8 cellular contexts compared by ENCODE assay signal in genomic region chr3:129936757-129937156, GRCh38. TPM values are rescaled to one million over a fixed set of nuclear protein-coding genes. Genes with fewer than 3 reads are reported as not detected.
DNase-seq lines count a peak whose midpoint lies in the region; ATAC-seq and TF ChIP-seq lines count a peak whose summit lies in the region.

No MANE protein-coding gene starts in this region.

- no peaks in the 10 kb centered on the region for H3K9me3 Mint-ChIP-seq in WTC11

- H3K4me1 ChIP-seq in fibroblast of lung (ENCODE audit: control insufficient read depth, extremely low read depth, insufficient read depth, low read length) = peaks cover 2% of the 10 kb centered on the region

- ATAC-seq in WTC11 (no peak), GM21737 (IDR thresholded peaks at IDR 0.05; ENCODE audit: unreplicated experiment) (no peak), GM18861 (IDR thresholded peaks at IDR 0.05; ENCODE audit: unreplicated experiment) (no peak)

- H3K9me3 ChIP-seq in MG63 (no peaks in the 10 kb centered on the region), fibroblast of lung (ENCODE audit: control insufficient read depth, insufficient read depth, low read depth, low read length) (no peaks in the 10 kb centered on the region)

- no peak overlapping the region for H3K4me3 Mint-ChIP-seq in WTC11

- DNase-seq in COLO668 (lab: John Stamatoyannopoulos, UW; ENCODE audit: unreplicated experiment) (peak; percentile 3), MG63 (peak; percentile 75), WTC11 (ENCODE audit: low spot score) (no peak), fibroblast of lung (ENCODE audit: low read depth in 2 of 2) (peak; percentile 50 to 92), non-pigmented ciliary epithelial cell (ENCODE audit: low read depth) (peak; percentile 32), 8988T (no peak)

- POLR2A ChIA-PET in WTC11 (lab: Charles Lee) = no interaction called here

- H3K36me3 ChIP-seq in MG63 = no peaks in the 10 kb centered on the region
- no peaks in the 10 kb centered on the region for H3K36me3 ChIP-seq in fibroblast of lung (ENCODE audit: control insufficient read depth, insufficient read depth, low read length)

- H3K79me2 ChIP-seq in fibroblast of lung (ENCODE audit: control insufficient read depth, insufficient read depth, low read length) = no peaks in the 10 kb centered on the region

- peak overlapping the region; percentile 44 for H2AFZ ChIP-seq in fibroblast of lung (ENCODE audit: low read length)

- H3K27me3 Mint-ChIP-seq in WTC11 (ENCODE audit: low read depth) = peaks cover 8% of the 10 kb centered on the region

- H3K36me3 Mint-ChIP-seq in WTC11 = no peaks in the 10 kb centered on the region

- no peaks in the 10 kb centered on the region for H4K20me1 ChIP-seq in fibroblast of lung (ENCODE audit: control insufficient read depth, extremely low read depth, insufficient read depth, low read length)

- TF ChIP-seq CTCF in WTC11 (IDR thresholded peaks at IDR 0.05) (no peak), fibroblast of lung (conservative IDR thresholded peaks at IDR 0.05 in 1 of 2, IDR thresholded peaks at IDR 0.05 in 1 of 2; ENCODE audit: low read depth in 1 of 2, low read length in 2 of 2) (no peak)

- H3K4me3 ChIP-seq in MG63 = peak overlapping the region; percentile 42
- H3K4me3 ChIP-seq in fibroblast of lung (replicated peaks in 1 of 4; ENCODE audit: control extremely low read depth in 1 of 4, insufficient read depth in 1 of 4, low read depth in 3 of 4, low read length in 4 of 4) = peak overlapping the region in 3 of 4 experiments; percentile 20 to 32 (median 31)

- no peak overlapping the region for H3K9ac ChIP-seq in fibroblast of lung (ENCODE audit: insufficient read depth, low read length)

- no peak overlapping the region for H3K27ac Mint-ChIP-seq in WTC11

- CTCF ChIA-PET in WTC11 (lab: Charles Lee) = no interaction called here

- H3K4me1 Mint-ChIP-seq in WTC11 = peaks cover 11% of the 10 kb centered on the region

- no peak overlapping the region for H3K27ac ChIP-seq in fibroblast of lung (ENCODE audit: insufficient read depth, low read length)

- no peaks in the 10 kb centered on the region for H3K27me3 ChIP-seq in MG63
- no peaks in the 10 kb centered on the region for H3K27me3 ChIP-seq in fibroblast of lung (ENCODE audit: control insufficient read depth, insufficient read depth, low read length)

- peak overlapping the region; percentile 40 for H3K4me2 ChIP-seq in fibroblast of lung (ENCODE audit: extremely low read depth, insufficient read depth, low read length)

TF ChIP-seq in WTC11, 78 proteins besides CTCF, POLR2A, EP300 and RAD21:
- 0 out of 2 replicates have a peak, but pooled peaks have one; percentile 25 for TF ChIP-seq GABPB1 (CRISPR knock-in tag; IDR thresholded peaks at IDR 0.05)
- TF ChIP-seq SMAD4 (CRISPR knock-in tag; IDR thresholded peaks at IDR 0.05) = no peak
- TF ChIP-seq ZMAT4 (CRISPR knock-in tag; IDR thresholded peaks at IDR 0.05) = no peak
- peak; percentile 28; the same call in 1 of the 2 replicates for TF ChIP-seq NFYB (CRISPR knock-in tag; conservative IDR thresholded peaks at IDR 0.05; ENCODE audit: low read depth)
- no peak for TF ChIP-seq USF2 (CRISPR knock-in tag; IDR thresholded peaks at IDR 0.05)

RNA-seq across cellular contexts. Expression of gene TRH, which starts 37.8 kb away (rescaled TPM):
- total RNA-seq in MG63 (2014; rRNA removed; shearing (Covaris generic); ENCODE audit: low replicate concordance) = not detected in 2 replicates
- total RNA-seq in WTC11 (2021) (0.16 to 0.27 TPM (median 0.22 TPM) in 3 replicates), fibroblast of lung (not detected in 2 replicates)
- not detected in 2 replicates for polyA plus RNA-seq in fibroblast of lung
- not detected in 2 replicates for polyA plus RNA-seq in fibroblast of lung (2012)
- not detected in 2 replicates for polyA minus RNA-seq in fibroblast of lung (ENCODE audit: low replicate concordance)

RNA-seq across cellular contexts. Expression of gene TMCC1, which starts 43.2 kb away (rescaled TPM):
- 20.8 and 30.2 TPM in 2 replicates for total RNA-seq in MG63 (2014; rRNA removed; shearing (Covaris generic); ENCODE audit: low replicate concordance)
- total RNA-seq in WTC11 (2021) = 20.6 to 29.3 TPM (median 23.6 TPM) in 3 replicates
- 14.6 and 16.8 TPM in 2 replicates for total RNA-seq in fibroblast of lung
- 12.7 and 16.2 TPM in 2 replicates for polyA plus RNA-seq in fibroblast of lung
- polyA plus RNA-seq in fibroblast of lung (2012) = 7.1 and 12.2 TPM in 2 replicates
- 7.0 and 16.1 TPM in 2 replicates for polyA minus RNA-seq in fibroblast of lung (ENCODE audit: low replicate concordance)

Comparison
In these comparisons a context has a peak if more than half of its experiments do, and no peak if none do; other contexts are left out.
1. DNase-seq: peak in COLO668 (single experiment), MG63 (single experiment), fibroblast of lung (2 of 2) and non-pigmented ciliary epithelial cell (single experiment); none in WTC11 (single experiment) and 8988T (single experiment).